In genomic region chr19:48812094-48812929, GRCh38 we compare ENCODE assay signal across 8 cellular contexts.
A peak's percentile ranks its signal among the peaks of the same experiment; 100 is the strongest.
DNase-seq lines count a peak whose midpoint lies in the region; TF ChIP-seq lines count a peak whose summit lies in the region.

No MANE protein-coding gene starts in this region.

- DNase-seq in NCI-H187 (lab: John Stamatoyannopoulos, UW), result peak; percentile 78 to 90
- no peak for DNase-seq in NCI-H187 treated with DMSO at 0.1 percent for 48 hours (lab: John Stamatoyannopoulos, UW)
- peak; percentile 97 for DNase-seq in HuH-7.5 (ENCODE audit: low spot score)
- DNase-seq in RPMI8226, result peak; percentile 89
- DNase-seq in activated naive CD4-positive, alpha-beta T cell treated with anti-CD3 and anti-CD28 coated beads, Interleukin-2, amount 50 U/mL, for 16 hours, result peak; percentile 63
- peak; percentile 96 for DNase-seq in germinal center (ENCODE audit: low spot score)
- DNase-seq in nucleus accumbens (lab: John Stamatoyannopoulos, UW), result peak in 53 of 56 donors; percentile 10 to 84 (median 66)
- peak; percentile 92 to 97 for DNase-seq in tibial artery

- peaks cover 0 to 38% (median 11%) of the 10 kb centered on the region in 4 donors for H3K4me1 ChIP-seq in tibial artery

- intact Hi-C loops in tibial artery (cut with DNase I; ENCODE audit: low total_unique reads), result no loop called here

- peak overlapping the region; percentile 58 to 80 for H3K4me3 ChIP-seq in tibial artery

- no peaks in the 10 kb centered on the region for H3K27me3 ChIP-seq in tibial artery

- no peaks in the 10 kb centered on the region for H3K9me3 ChIP-seq in tibial artery

- peak overlapping the region; percentile 89 to 92 for H3K27ac ChIP-seq in tibial artery

- peaks cover 0 to 9% (median 0%) of the 10 kb centered on the region in 3 donors for H3K36me3 ChIP-seq in tibial artery

- no peak for TF ChIP-seq CTCF in tibial artery (IDR thresholded peaks at IDR 0.05)
